In the genomic region with DNA sequence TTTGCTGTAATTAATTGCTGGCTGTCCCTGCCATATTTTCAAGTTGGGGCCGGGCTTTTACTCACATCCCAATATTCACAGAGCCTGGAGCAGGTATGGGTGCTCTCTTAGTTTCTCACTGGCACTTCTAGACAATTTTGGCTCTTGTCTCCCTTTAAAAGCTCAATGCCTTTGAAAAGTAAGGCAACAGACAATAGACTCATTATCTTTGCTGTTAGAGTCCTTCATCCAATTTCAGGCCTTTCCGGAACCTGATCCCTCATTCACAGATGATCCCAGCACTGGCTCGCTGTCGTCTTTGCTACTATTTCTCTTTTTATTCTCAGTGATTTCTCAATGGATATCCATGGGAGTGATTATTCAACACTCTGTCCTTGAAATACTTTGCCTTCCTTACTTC, we compare ENCODE assay signal across 2 cellular contexts.
TF ChIP-seq lines count a peak whose summit lies in the region.

No MANE protein-coding gene starts in this region.

TF ChIP-seq in SK-N-SH, 30 proteins besides CTCF, POLR2A, EP300 and RAD21 (continued from another document):
- TF ChIP-seq, protein P1, sequence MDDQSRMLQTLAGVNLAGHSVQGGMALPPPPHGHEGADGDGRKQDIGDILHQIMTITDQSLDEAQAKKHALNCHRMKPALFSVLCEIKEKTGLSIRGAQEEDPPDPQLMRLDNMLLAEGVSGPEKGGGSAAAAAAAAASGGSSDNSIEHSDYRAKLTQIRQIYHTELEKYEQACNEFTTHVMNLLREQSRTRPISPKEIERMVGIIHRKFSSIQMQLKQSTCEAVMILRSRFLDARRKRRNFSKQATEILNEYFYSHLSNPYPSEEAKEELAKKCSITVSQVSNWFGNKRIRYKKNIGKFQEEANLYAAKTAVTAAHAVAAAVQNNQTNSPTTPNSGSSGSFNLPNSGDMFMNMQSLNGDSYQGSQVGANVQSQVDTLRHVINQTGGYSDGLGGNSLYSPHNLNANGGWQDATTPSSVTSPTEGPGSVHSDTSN (IDR thresholded peaks at IDR 0.05), result no peak
- TF ChIP-seq, protein P2, sequence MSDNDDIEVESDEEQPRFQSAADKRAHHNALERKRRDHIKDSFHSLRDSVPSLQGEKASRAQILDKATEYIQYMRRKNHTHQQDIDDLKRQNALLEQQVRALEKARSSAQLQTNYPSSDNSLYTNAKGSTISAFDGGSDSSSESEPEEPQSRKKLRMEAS (IDR thresholded peaks at IDR 0.05; ENCODE audit: low read depth), result no peak
- TF ChIP-seq, protein P3, sequence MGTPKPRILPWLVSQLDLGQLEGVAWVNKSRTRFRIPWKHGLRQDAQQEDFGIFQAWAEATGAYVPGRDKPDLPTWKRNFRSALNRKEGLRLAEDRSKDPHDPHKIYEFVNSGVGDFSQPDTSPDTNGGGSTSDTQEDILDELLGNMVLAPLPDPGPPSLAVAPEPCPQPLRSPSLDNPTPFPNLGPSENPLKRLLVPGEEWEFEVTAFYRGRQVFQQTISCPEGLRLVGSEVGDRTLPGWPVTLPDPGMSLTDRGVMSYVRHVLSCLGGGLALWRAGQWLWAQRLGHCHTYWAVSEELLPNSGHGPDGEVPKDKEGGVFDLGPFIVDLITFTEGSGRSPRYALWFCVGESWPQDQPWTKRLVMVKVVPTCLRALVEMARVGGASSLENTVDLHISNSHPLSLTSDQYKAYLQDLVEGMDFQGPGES (IDR thresholded peaks at IDR 0.05; ENCODE audit: low read depth, low read length), result no peak
- TF ChIP-seq RXRA (IDR thresholded peaks at IDR 0.05; ENCODE audit: borderline replicate concordance, low read depth) (no peak), TAF1 (IDR thresholded peaks at IDR 0.05; ENCODE audit: borderline replicate concordance, low read depth, low read length) (no peak)

TF ChIP-seq in SK-N-SH treated with all-trans-retinoic acid at 6 μM for 48 hours, 23 proteins besides CTCF, POLR2A, EP300 and RAD21 (continued from another document):
- no peak for TF ChIP-seq ZNF8 (CRISPR knock-in tag; IDR thresholded peaks at IDR 0.05)
- no peak for TF ChIP-seq BACH2 (CRISPR knock-in tag; IDR thresholded peaks at IDR 0.05; ENCODE audit: borderline replicate concordance)
- no peak for TF ChIP-seq ZFP30 (CRISPR knock-in tag; IDR thresholded peaks at IDR 0.05)
- no peak for TF ChIP-seq ISL1 (CRISPR knock-in tag; IDR thresholded peaks at IDR 0.05)
- no peak for TF ChIP-seq CSDC2 (CRISPR knock-in tag; IDR thresholded peaks at IDR 0.05)
- no peak for TF ChIP-seq OSR1 (CRISPR knock-in tag; IDR thresholded peaks at IDR 0.05)
- TF ChIP-seq ESRRG (CRISPR knock-in tag; IDR thresholded peaks at IDR 0.05), result no peak
- no peak for TF ChIP-seq ZNF565 (CRISPR knock-in tag; conservative IDR thresholded peaks at IDR 0.05; ENCODE audit: low read depth)
- TF ChIP-seq, protein P4, sequence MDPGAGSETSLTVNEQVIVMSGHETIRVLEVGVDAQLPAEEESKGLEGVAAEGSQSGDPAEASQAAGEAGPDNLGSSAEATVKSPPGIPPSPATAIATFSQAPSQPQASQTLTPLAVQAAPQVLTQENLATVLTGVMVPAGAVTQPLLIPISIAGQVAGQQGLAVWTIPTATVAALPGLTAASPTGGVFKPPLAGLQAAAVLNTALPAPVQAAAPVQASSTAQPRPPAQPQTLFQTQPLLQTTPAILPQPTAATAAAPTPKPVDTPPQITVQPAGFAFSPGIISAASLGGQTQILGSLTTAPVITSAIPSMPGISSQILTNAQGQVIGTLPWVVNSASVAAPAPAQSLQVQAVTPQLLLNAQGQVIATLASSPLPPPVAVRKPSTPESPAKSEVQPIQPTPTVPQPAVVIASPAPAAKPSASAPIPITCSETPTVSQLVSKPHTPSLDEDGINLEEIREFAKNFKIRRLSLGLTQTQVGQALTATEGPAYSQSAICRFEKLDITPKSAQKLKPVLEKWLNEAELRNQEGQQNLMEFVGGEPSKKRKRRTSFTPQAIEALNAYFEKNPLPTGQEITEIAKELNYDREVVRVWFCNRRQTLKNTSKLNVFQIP (CRISPR knock-in tag; IDR thresholded peaks at IDR 0.05; ENCODE audit: borderline replicate concordance, low read depth), result no peak
